ENCODE assay signal across 9 cellular contexts in the genomic region with DNA sequence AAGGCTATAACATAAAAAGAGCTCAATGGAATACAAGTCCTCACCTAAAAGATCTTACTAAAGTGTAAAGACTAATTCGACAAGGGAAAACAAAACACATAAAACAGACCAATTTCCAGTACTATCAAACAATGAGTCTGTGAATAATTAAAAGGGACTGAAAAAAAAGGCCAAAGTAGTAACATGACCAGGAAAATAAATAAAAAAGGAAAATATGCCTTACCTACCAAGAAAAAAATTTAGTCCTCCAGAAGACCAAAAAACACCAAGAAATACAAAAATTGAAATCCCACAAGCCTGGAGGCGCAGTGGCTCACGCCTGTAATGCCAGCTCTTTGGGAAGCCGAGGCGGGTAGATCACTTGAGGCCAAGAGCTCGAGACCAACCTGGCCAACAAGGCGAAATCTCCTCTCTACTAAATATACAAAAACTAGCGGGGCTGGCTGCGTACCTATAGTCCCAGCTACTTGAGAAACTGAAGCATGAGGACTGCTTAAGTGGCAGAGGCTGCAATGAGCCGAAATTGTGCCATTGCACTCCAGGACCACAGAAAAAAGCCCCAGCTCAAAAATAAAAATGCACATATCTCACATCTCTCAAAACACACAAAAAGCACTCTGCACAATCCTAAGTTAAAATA.
A peak's percentile ranks its signal among the peaks of the same experiment; 100 is the strongest.
DNase-seq lines count a peak whose midpoint lies in the region; ATAC-seq and TF ChIP-seq lines count a peak whose summit lies in the region.
"Had no signal": no experiment of that assay in that cellular context is flagged by ENCODE, and none has a peak within 500 bp of the region (broad histone marks: within the 10 kb centered on the region; RNA-seq: fewer than 3 reads in every experiment).

No MANE protein-coding gene starts in this region.

- intact Hi-C loops in psoas muscle (cut with DNase I) = loop anchor here in 1 of 2 donors (10.0 kb wide), 1 partner anchor 106 kb away; no protein-coding TSS in a partner anchor

- TF ChIP-seq CTCF in H9 (conservative IDR thresholded peaks at IDR 0.05) (no peak), epithelial cell of proximal tubule (conservative IDR thresholded peaks at IDR 0.05; ENCODE audit: low read depth, low read length) (no peak), psoas muscle (IDR thresholded peaks at IDR 0.05) (no peak)

- no peak overlapping the region for H2BK20ac ChIP-seq in H9 (ENCODE audit: low read depth, low read length, poor library complexity, severe bottlenecking)

- no peaks in the 10 kb centered on the region; a peak in 1 of 22 replicates for H4K20me1 ChIP-seq in BLaER1 treated with 17β-estradiol and CSF1 and Interleukin-3, amounts not matched to agents 10 nM and 100 nM
- no peaks in the 10 kb centered on the region for H4K20me1 ChIP-seq in H9 (ENCODE audit: control insufficient read depth, insufficient read depth, insufficient read length)

- H3K36me3 ChIP-seq in BLaER1 treated with 17β-estradiol and CSF1 and Interleukin-3, amounts not matched to agents 10 nM and 100 nM = no peaks in the 10 kb centered on the region
- H3K36me3 ChIP-seq in psoas muscle (ENCODE audit: insufficient read depth in 1 of 2, low read depth in 1 of 2) = no peaks in the 10 kb centered on the region
- H3K36me3 ChIP-seq: HAP-1 had no signal

- no peak overlapping the region for H4K91ac ChIP-seq in H9 (ENCODE audit: insufficient read length, low read depth, low read length)

- peak overlapping the region; percentile 50 to 96 (median 86); a peak in 21 of 22 replicates for H3K9ac ChIP-seq in BLaER1 treated with 17β-estradiol and CSF1 and Interleukin-3, amounts not matched to agents 10 nM and 100 nM
- no peak overlapping the region for H3K9ac ChIP-seq in H9 (ENCODE audit: extremely low read depth, insufficient read length, low read length)

- H2AK5ac ChIP-seq in H9 (ENCODE audit: insufficient read length, low read length) = no peak overlapping the region

- H3K4me1 Mint-ChIP-seq in H9 = peaks cover 4 to 5% of the 10 kb centered on the region in 2 experiments; a peak in 2 of 4 replicates

- H3K56ac ChIP-seq in H9 (ENCODE audit: insufficient read length, low read depth, low read length) = no peak overlapping the region

- H4K5ac ChIP-seq in H9 (ENCODE audit: insufficient read length, low read depth, low read length) = no peak overlapping the region

- no peak overlapping the region for H4K8ac ChIP-seq in H9 (replicated peaks; ENCODE audit: insufficient read length, low read depth, low read length)

- no peaks in the 10 kb centered on the region for H3K9me3 Mint-ChIP-seq in H9

- H3K23ac ChIP-seq in H9 (ENCODE audit: insufficient read length, low read depth, low read length) = no peak overlapping the region

- no peaks in the 10 kb centered on the region for H3K27me3 ChIP-seq in BLaER1 treated with 17β-estradiol and CSF1 and Interleukin-3, amounts not matched to agents 10 nM and 100 nM
- H3K27me3 ChIP-seq in H9 (ENCODE audit: insufficient read depth, low read length) = no peaks in the 10 kb centered on the region
- no peaks in the 10 kb centered on the region for H3K27me3 ChIP-seq in psoas muscle (ENCODE audit: insufficient read depth in 3 of 3, low read length in 2 of 3)

- WGBS in H9 (ENCODE audit: extremely low coverage, insufficient read length, low lambda C conversion rate) = no CpG with 5 or more reads among the region's 10 CpGs
- WGBS in psoas muscle, 3 donors = 32 to 39% (median 33%) methylated on average over 10 of the region's 10 CpGs

- H3K4me1 ChIP-seq in BLaER1 treated with 17β-estradiol and CSF1 and Interleukin-3, amounts not matched to agents 10 nM and 100 nM = peaks cover 19 to 45% (median 31%) of the 10 kb centered on the region in 10 experiments
- H3K4me1 ChIP-seq in H9 (ENCODE audit: insufficient read depth, low read length) = no peaks in the 10 kb centered on the region
- no peaks in the 10 kb centered on the region for H3K4me1 ChIP-seq in psoas muscle

- H2AFZ ChIP-seq in H9 (ENCODE audit: low read length) = no peak overlapping the region

- H2BK12ac ChIP-seq in H9 (ENCODE audit: insufficient read length, low read depth, low read length) = no peak overlapping the region

- H3K4me3 Mint-ChIP-seq in H9 = peak overlapping the region; percentile 4 to 63; a peak in 2 of 5 replicates

- no peak overlapping the region for H3K4ac ChIP-seq in H9 (ENCODE audit: low read depth, low read length)

- no peaks in the 10 kb centered on the region for H3K36me3 Mint-ChIP-seq in H9 (ENCODE audit: insufficient read depth in 1 of 3, low read depth in 3 of 3)

- no peaks in the 10 kb centered on the region for H3K79me1 ChIP-seq in H9 (ENCODE audit: insufficient read depth, low read depth, low read length, poor library complexity, severe bottlenecking)

- H2BK120ac ChIP-seq in H9 (ENCODE audit: low read depth, low read length, poor library complexity, severe bottlenecking) = no peak overlapping the region

- H3K23me2 ChIP-seq in H9 (ENCODE audit: insufficient read length, low read depth, low read length, poor library complexity, severe bottlenecking) = no peaks in the 10 kb centered on the region

- H3K14ac ChIP-seq in H9 (ENCODE audit: insufficient read depth, low read length) = no peak overlapping the region

- peak overlapping the region; percentile 2 to 98 (median 94); a peak in 21 of 22 replicates for H3K27ac ChIP-seq in BLaER1 treated with 17β-estradiol and CSF1 and Interleukin-3, amounts not matched to agents 10 nM and 100 nM
- H3K27ac ChIP-seq in H9 (ENCODE audit: insufficient read length, low read depth, low read length) (peak overlapping the region; percentile 92), psoas muscle (peak overlapping the region; percentile 77)

- DNase-seq in H9 (peak; percentile 92), UCSD-AML1 (lab: John Stamatoyannopoulos, UW; ENCODE audit: unreplicated experiment) (peak; percentile 29), epithelial cell of proximal tubule (ENCODE audit: low read depth) (no peak), psoas muscle (no peak), glomerular visceral epithelial cell (ENCODE audit: extremely low spot score) (no peak), dermis blood vessel endothelial cell (no peak)

- no peaks in the 10 kb centered on the region for H3K9me3 ChIP-seq in BLaER1 treated with 17β-estradiol and CSF1 and Interleukin-3, amounts not matched to agents 10 nM and 100 nM (replicated peaks in 1 of 11)
- no peaks in the 10 kb centered on the region for H3K9me3 ChIP-seq in H9 (ENCODE audit: control insufficient read depth, low read depth, low read length)
- H3K9me3 ChIP-seq in psoas muscle = no peaks in the 10 kb centered on the region
- H3K9me3 ChIP-seq: HAP-1 had no signal

- H3K18ac ChIP-seq in H9 (ENCODE audit: insufficient read length, low read depth, low read length) = no peak overlapping the region

- no peak overlapping the region; a peak in 2 of 7 replicates for H3K27ac Mint-ChIP-seq in H9

- H3K79me2 ChIP-seq in H9 (ENCODE audit: insufficient read depth, low read length) = no peaks in the 10 kb centered on the region

- H3K4me3 ChIP-seq in BLaER1 treated with 17β-estradiol and CSF1 and Interleukin-3, amounts not matched to agents 10 nM and 100 nM = peak overlapping the region in 7 of 10 experiments; percentile 11 to 61 (median 37); a peak in 10 of 20 replicates
- peak overlapping the region; percentile 7 for H3K4me3 ChIP-seq in epithelial cell of proximal tubule (ENCODE audit: low read depth, low read length)
- H3K4me3 ChIP-seq in psoas muscle = peak overlapping the region; percentile 61

- ATAC-seq in psoas muscle (peak in 3 of 4 donors; percentile 8 to 16 (median 9)), HG03469 (IDR thresholded peaks at IDR 0.05; ENCODE audit: unreplicated experiment) (no peak)

- H2BK15ac ChIP-seq in H9 (ENCODE audit: low read depth, low read length) = no peak overlapping the region

- no peak overlapping the region for H3T11ph ChIP-seq in H9 (ENCODE audit: low read length)

- H3K27me3 Mint-ChIP-seq in H9 (ENCODE audit: low read depth) = no peaks in the 10 kb centered on the region; the same call in none of the 2 replicates

- H2BK5ac ChIP-seq in H9 (ENCODE audit: insufficient read length, low read length) = no peak overlapping the region

- peak overlapping the region; percentile 33 to 82 (median 53) for H3K4me2 ChIP-seq in BLaER1 treated with 17β-estradiol and CSF1 and Interleukin-3, amounts not matched to agents 10 nM and 100 nM
- no peak overlapping the region for H3K4me2 ChIP-seq in H9 (ENCODE audit: insufficient read depth, insufficient read length, low read length)

Comparison
In these comparisons a context has a peak if more than half of its experiments do, and no peak if none do; other contexts are left out.
1. H3K4me3 ChIP-seq: peak in every context shown above with its lines; median percentile 61 in psoas muscle; 37 in BLaER1 treated with 17β-estradiol and CSF1 and Interleukin-3, amounts not matched to agents 10 nM and 100 nM; 7 in epithelial cell of proximal tubule.
2. DNase-seq: peak in H9 (single experiment) and UCSD-AML1 (single experiment); none in epithelial cell of proximal tubule (single experiment), psoas muscle (0 of 2), glomerular visceral epithelial cell (single experiment) and dermis blood vessel endothelial cell (single experiment).
3. Peak in every context shown above with its lines, with median percentiles within 50 percentile points of each other: H3K27ac ChIP-seq.